In genomic region chr11:121630041-121630440, GRCh38 we compare ENCODE assay signal across 15 cellular contexts.
DNase-seq lines count a peak whose midpoint lies in the region; ATAC-seq and TF ChIP-seq lines count a peak whose summit lies in the region.
"Had no signal": no experiment of that assay in that cellular context is flagged by ENCODE, and none has a peak within 500 bp of the region (broad histone marks: within the 10 kb centered on the region; RNA-seq: fewer than 3 reads in every experiment).

No MANE protein-coding gene starts in this region.

- POLR2A ChIA-PET in SK-N-SH (lab: Yijun Ruan, JAX), result no interaction called here

- no peak for ATAC-seq in activated naive CD8-positive, alpha-beta T cell treated with anti-CD3 and anti-CD28 coated beads, Interleukin-2, amount 50 U/mL, for 24 hours
- ATAC-seq in stimulated activated effector memory CD8-positive, alpha-beta T cell treated with anti-CD3 and anti-CD28 coated beads, Interleukin-12 subunit alpha, Interleukin-12 subunit beta, amount 100 ng/mL, for 72 hours, result no peak
- ATAC-seq in activated naive CD4-positive, alpha-beta T cell treated with anti-CD3 and anti-CD28 coated beads, Interleukin-2, amount 50 U/mL, for 72 hours, result no peak
- ATAC-seq: sciatic nerve had no signal

- H3K36me3 Mint-ChIP-seq in activated naive CD8-positive, alpha-beta T cell, result peaks cover 6% of the 10 kb centered on the region
- H3K36me3 Mint-ChIP-seq in activated naive CD8-positive, alpha-beta T cell treated with anti-CD3 and anti-CD28 coated beads, Interleukin-2, amount 50 U/mL, for 24 hours (ENCODE audit: low read depth), result peaks cover 15% of the 10 kb centered on the region
- peaks cover 85% of the 10 kb centered on the region for H3K36me3 Mint-ChIP-seq in stimulated activated effector memory CD8-positive, alpha-beta T cell treated with anti-CD3 and anti-CD28 coated beads, Interleukin-12 subunit alpha, Interleukin-12 subunit beta, amount 100 ng/mL, for 72 hours
- H3K36me3 Mint-ChIP-seq in activated naive CD4-positive, alpha-beta T cell treated with anti-CD3 and anti-CD28 coated beads, Interleukin-2, amount 50 U/mL, for 72 hours, result no peaks in the 10 kb centered on the region

- no peak overlapping the region for H3K4me3 ChIP-seq in SK-N-SH (ENCODE audit: low read depth in 2 of 2, low read length in 1 of 2)
- H3K4me3 ChIP-seq in fibroblast of mammary gland (ENCODE audit: control insufficient read depth, low read depth, low read length), result no peak overlapping the region
- H3K4me3 ChIP-seq: thyroid gland had no signal

- peaks cover 0 to 2% of the 10 kb centered on the region in 2 experiments for H3K36me3 ChIP-seq in SK-N-SH (replicated peaks in 1 of 2; ENCODE audit: control insufficient read depth in 1 of 2, insufficient read depth in 2 of 2, low read length in 1 of 2)
- H3K36me3 ChIP-seq: thyroid gland had no signal

- H3K4me3 Mint-ChIP-seq in activated naive CD8-positive, alpha-beta T cell, result no peak overlapping the region
- no peak overlapping the region for H3K4me3 Mint-ChIP-seq in activated naive CD8-positive, alpha-beta T cell treated with anti-CD3 and anti-CD28 coated beads, Interleukin-2, amount 50 U/mL, for 24 hours
- H3K4me3 Mint-ChIP-seq in stimulated activated effector memory CD8-positive, alpha-beta T cell treated with anti-CD3 and anti-CD28 coated beads, Interleukin-12 subunit alpha, Interleukin-12 subunit beta, amount 100 ng/mL, for 72 hours, result no peak overlapping the region
- H3K4me3 Mint-ChIP-seq: activated naive CD8-positive, alpha-beta T cell treated with anti-CD3 and anti-CD28 coated beads, Interleukin-2, amount 10 ng/mL, durations not matched to agents 7 days and 5 days had no signal

- peaks cover 8% of the 10 kb centered on the region for H3F3A ChIP-seq in SK-N-SH (replicated peaks; ENCODE audit: insufficient read depth)

- H3K27me3 Mint-ChIP-seq in activated naive CD8-positive, alpha-beta T cell, result no peaks in the 10 kb centered on the region
- H3K27me3 Mint-ChIP-seq in activated naive CD8-positive, alpha-beta T cell treated with anti-CD3 and anti-CD28 coated beads, Interleukin-2, amount 50 U/mL, for 24 hours, result no peaks in the 10 kb centered on the region
- H3K27me3 Mint-ChIP-seq: activated naive CD8-positive, alpha-beta T cell treated with anti-CD3 and anti-CD28 coated beads, Interleukin-2, amount 10 ng/mL, durations not matched to agents 7 days and 5 days had no signal

- DNase-seq in activated naive CD8-positive, alpha-beta T cell treated with anti-CD3 and anti-CD28 coated beads, Interleukin-2, amount 50 U/mL, for 24 hours, result no peak
- no peak for DNase-seq in SK-N-SH
- peak; percentile 79 for DNase-seq in fibroblast of mammary gland (ENCODE audit: low read depth)
- DNase-seq in stimulated activated effector memory CD8-positive, alpha-beta T cell treated with anti-CD3 and anti-CD28 coated beads, Interleukin-12 subunit alpha, Interleukin-12 subunit beta, amount 100 ng/mL, for 72 hours (ENCODE audit: low spot score in 2 of 2), result no peak
- no peak for DNase-seq in activated naive CD4-positive, alpha-beta T cell treated with anti-CD3 and anti-CD28 coated beads, Interleukin-2, amount 50 U/mL, for 72 hours (ENCODE audit: low spot score in 2 of 2)
- DNase-seq in iPS-NIHi11 (ENCODE audit: low spot score), result no peak
- no peak for DNase-seq in DMS 273 treated with DMSO at 0.1 percent for 48 hours (lab: John Stamatoyannopoulos, UW)
- DNase-seq: activated naive CD8-positive, alpha-beta T cell treated with anti-CD3 and anti-CD28 coated beads, Interleukin-2, amount 10 ng/mL, durations not matched to agents 7 days and 5 days; DND-41; effector memory CD4-positive, alpha-beta T cell; RPMI8226; T1000; thyroid gland had no signal

- no peak for TF ChIP-seq RAD21 in SK-N-SH (IDR thresholded peaks at IDR 0.05; ENCODE audit: low read length)

- H3K9me2 ChIP-seq in SK-N-SH, result no peaks in the 10 kb centered on the region

- H3K9me3 Mint-ChIP-seq in activated naive CD8-positive, alpha-beta T cell (ENCODE audit: low read depth), result no peaks in the 10 kb centered on the region
- H3K9me3 Mint-ChIP-seq in activated naive CD8-positive, alpha-beta T cell treated with anti-CD3 and anti-CD28 coated beads, Interleukin-2, amount 50 U/mL, for 24 hours, result no peaks in the 10 kb centered on the region
- H3K9me3 Mint-ChIP-seq in stimulated activated effector memory CD8-positive, alpha-beta T cell treated with anti-CD3 and anti-CD28 coated beads, Interleukin-12 subunit alpha, Interleukin-12 subunit beta, amount 100 ng/mL, for 72 hours, result no peaks in the 10 kb centered on the region
- H3K9me3 Mint-ChIP-seq in activated naive CD4-positive, alpha-beta T cell treated with anti-CD3 and anti-CD28 coated beads, Interleukin-2, amount 50 U/mL, for 72 hours, result no peaks in the 10 kb centered on the region
- H3K9me3 Mint-ChIP-seq: activated naive CD8-positive, alpha-beta T cell treated with anti-CD3 and anti-CD28 coated beads, Interleukin-2, amount 10 ng/mL, durations not matched to agents 7 days and 5 days had no signal

- H4K20me1 ChIP-seq in SK-N-SH (ENCODE audit: insufficient read depth), result no peaks in the 10 kb centered on the region

- CTCF ChIA-PET in SK-N-SH (lab: Yijun Ruan, JAX), result interaction anchor here (1.4 kb wide), 1 partner anchor 18 kb away, joined by 5 read pairs; no protein-coding TSS in a partner anchor

- peaks cover 0 to 13% of the 10 kb centered on the region in 2 experiments; a peak in 2 of 4 replicates for H3K4me1 ChIP-seq in SK-N-SH (ENCODE audit: control insufficient read depth in 1 of 2, insufficient read depth in 2 of 2, low read depth in 1 of 2, low read length in 1 of 2)

- no peaks in the 10 kb centered on the region for H3K79me2 ChIP-seq in SK-N-SH (ENCODE audit: insufficient read depth)

- H3K27ac ChIP-seq in SK-N-SH (ENCODE audit: low read depth in 2 of 2, low read length in 1 of 2), result peak overlapping the region in 1 of 2 experiments; percentile 72; a peak in 2 of 4 replicates
- H3K27ac ChIP-seq: thyroid gland had no signal

- H3K9ac ChIP-seq in SK-N-SH, result no peak overlapping the region

- 15% methylated on average over 1 of the region's 1 CpG for WGBS in SK-N-SH (ENCODE audit: low lambda C conversion rate)

- peak overlapping the region; percentile 50 for H3K4me2 ChIP-seq in SK-N-SH

- peak overlapping the region; percentile 41 for H3K27ac Mint-ChIP-seq in activated naive CD8-positive, alpha-beta T cell
- no peak overlapping the region for H3K27ac Mint-ChIP-seq in activated naive CD8-positive, alpha-beta T cell treated with anti-CD3 and anti-CD28 coated beads, Interleukin-2, amount 50 U/mL, for 24 hours
- peak overlapping the region; percentile 15 for H3K27ac Mint-ChIP-seq in stimulated activated effector memory CD8-positive, alpha-beta T cell treated with anti-CD3 and anti-CD28 coated beads, Interleukin-12 subunit alpha, Interleukin-12 subunit beta, amount 100 ng/mL, for 72 hours
- peak overlapping the region in 1 of 2 donors; percentile 19 for H3K27ac Mint-ChIP-seq in activated naive CD4-positive, alpha-beta T cell treated with anti-CD3 and anti-CD28 coated beads, Interleukin-2, amount 50 U/mL, for 72 hours
- H3K27ac Mint-ChIP-seq: activated naive CD8-positive, alpha-beta T cell treated with anti-CD3 and anti-CD28 coated beads, Interleukin-2, amount 10 ng/mL, durations not matched to agents 7 days and 5 days had no signal

- TF ChIP-seq EP300 in SK-N-SH (IDR thresholded peaks at IDR 0.05; ENCODE audit: borderline replicate concordance in 1 of 2, low read depth in 1 of 2, low read length in 1 of 2), result peak in 1 of 2 experiments; percentile 64; a peak in 2 of 4 replicates

- no peak for TF ChIP-seq CTCF in SK-N-SH (IDR thresholded peaks at IDR 0.05)
- TF ChIP-seq CTCF in fibroblast of mammary gland (conservative IDR thresholded peaks at IDR 0.05; ENCODE audit: control insufficient read depth, insufficient read depth, low read depth, low read length), result no peak

- no peaks in the 10 kb centered on the region for H3K27me3 ChIP-seq in SK-N-SH (ENCODE audit: insufficient read depth)
- H3K27me3 ChIP-seq: thyroid gland had no signal

- H3K9me3 ChIP-seq in SK-N-SH, result no peaks in the 10 kb centered on the region
- H3K9me3 ChIP-seq: thyroid gland had no signal

- no peaks in the 10 kb centered on the region for H3K4me1 Mint-ChIP-seq in activated naive CD8-positive, alpha-beta T cell (ENCODE audit: low read depth)
- H3K4me1 Mint-ChIP-seq in activated naive CD8-positive, alpha-beta T cell treated with anti-CD3 and anti-CD28 coated beads, Interleukin-2, amount 50 U/mL, for 24 hours, result no peaks in the 10 kb centered on the region
- H3K4me1 Mint-ChIP-seq in stimulated activated effector memory CD8-positive, alpha-beta T cell treated with anti-CD3 and anti-CD28 coated beads, Interleukin-12 subunit alpha, Interleukin-12 subunit beta, amount 100 ng/mL, for 72 hours, result no peaks in the 10 kb centered on the region
- H3K4me1 Mint-ChIP-seq: activated naive CD8-positive, alpha-beta T cell treated with anti-CD3 and anti-CD28 coated beads, Interleukin-2, amount 10 ng/mL, durations not matched to agents 7 days and 5 days had no signal

- H2AFZ ChIP-seq in SK-N-SH (ENCODE audit: low read depth), result peak overlapping the region; percentile 42; the same call in 1 of the 2 replicates

TF ChIP-seq in SK-N-SH, 30 proteins besides CTCF, POLR2A, EP300 and RAD21 (continues in another document):
- TF ChIP-seq TCF12 (IDR thresholded peaks at IDR 0.05), result peak; percentile 71
- no peak for TF ChIP-seq MAX (IDR thresholded peaks at IDR 0.05; ENCODE audit: low read depth)
- TF ChIP-seq TEAD4 (IDR thresholded peaks at IDR 0.05; ENCODE audit: borderline replicate concordance, insufficient read depth), result 0 out of 2 replicates have a peak, but pooled peaks have one; percentile 13
- TF ChIP-seq FOSL2 (IDR thresholded peaks at IDR 0.05; ENCODE audit: borderline replicate concordance, low read depth), result peak; percentile 69; the same call in 1 of the 2 replicates
- TF ChIP-seq NFIC (IDR thresholded peaks at IDR 0.05; ENCODE audit: borderline replicate concordance), result peak; percentile 78
- TF ChIP-seq PBX3 (IDR thresholded peaks at IDR 0.05), result peak; percentile 92
